14 cellular contexts compared by ENCODE assay signal in genomic region chr10:59898125-59898835, GRCh38. TPM values are rescaled to one million over a fixed set of nuclear protein-coding genes. Genes with fewer than 3 reads are reported as not detected.
DNase-seq lines count a peak whose midpoint lies in the region; ATAC-seq and TF ChIP-seq lines count a peak whose summit lies in the region.
"Had no signal": no experiment of that assay in that cellular context is flagged by ENCODE, and none has a peak within 500 bp of the region (broad histone marks: within the 10 kb centered on the region; RNA-seq: fewer than 3 reads in every experiment).

No MANE protein-coding gene starts in this region.

- H3K4me3 Mint-ChIP-seq in activated T-cell treated with anti-CD3 and anti-CD28 coated beads, Interleukin-2, amount 50 U/mL, for 72 hours = peak overlapping the region in 1 of 2 donors; percentile 40
- no peak overlapping the region for H3K4me3 Mint-ChIP-seq in effector memory CD8-positive, alpha-beta T cell
- H3K4me3 Mint-ChIP-seq in type B pancreatic cell (no peak overlapping the region), nephron progenitor cell (no peak overlapping the region)
- no peak overlapping the region for H3K4me3 Mint-ChIP-seq in CD4-positive, alpha-beta memory T cell
- H3K4me3 Mint-ChIP-seq: CD4-positive, alpha-beta T cell had no signal

- peaks cover 93% of the 10 kb centered on the region for H3K4me1 ChIP-seq in muscle layer of colon (ENCODE audit: insufficient read depth, low read length)
- H3K4me1 ChIP-seq in CD4-positive, alpha-beta memory T cell (ENCODE audit: insufficient read depth, low read length) = peaks cover 24% of the 10 kb centered on the region

- no peak for ATAC-seq in activated T-cell treated with anti-CD3 and anti-CD28 coated beads, Interleukin-2, amount 50 U/mL, for 72 hours (replicated peaks in 1 of 2)
- ATAC-seq in effector memory CD8-positive, alpha-beta T cell (replicated peaks) = no peak
- ATAC-seq in HG03095 (IDR thresholded peaks at IDR 0.05; ENCODE audit: unreplicated experiment) = no peak

- H3K36me3 Mint-ChIP-seq in activated T-cell treated with anti-CD3 and anti-CD28 coated beads, Interleukin-2, amount 50 U/mL, for 72 hours (ENCODE audit: insufficient read depth in 2 of 2) = peaks cover 20 to 25% of the 10 kb centered on the region in 2 donors
- H3K36me3 Mint-ChIP-seq in effector memory CD8-positive, alpha-beta T cell (ENCODE audit: insufficient read depth) = no peaks in the 10 kb centered on the region
- H3K36me3 Mint-ChIP-seq in type B pancreatic cell (peaks cover 22% of the 10 kb centered on the region), nephron progenitor cell (ENCODE audit: low read depth) (peaks cover 13% of the 10 kb centered on the region)
- H3K36me3 Mint-ChIP-seq in CD4-positive, alpha-beta memory T cell = peaks cover 0 to 5% of the 10 kb centered on the region in 2 donors

- peaks cover 5% of the 10 kb centered on the region for H3K36me3 ChIP-seq in muscle layer of colon (ENCODE audit: insufficient read depth, low read length)
- H3K36me3 ChIP-seq in CD4-positive, alpha-beta memory T cell (ENCODE audit: insufficient read depth, low read length) = no peaks in the 10 kb centered on the region

- H3K27me3 ChIP-seq in muscle layer of colon (ENCODE audit: control insufficient read depth in 1 of 2, insufficient read depth in 2 of 2, low read length in 2 of 2) = no peaks in the 10 kb centered on the region
- H3K27me3 ChIP-seq in CD4-positive, alpha-beta memory T cell (ENCODE audit: insufficient read depth, low read length) = no peaks in the 10 kb centered on the region

- H3K4me3 ChIP-seq in muscle layer of colon (ENCODE audit: low read depth in 1 of 2, low read length in 2 of 2) = no peak overlapping the region
- no peak overlapping the region for H3K4me3 ChIP-seq in CD4-positive, alpha-beta memory T cell (ENCODE audit: low read length in 2 of 2)

- DNase-seq in activated T-cell treated with anti-CD3 and anti-CD28 coated beads, Interleukin-2, amount 50 U/mL, for 72 hours = no peak
- no peak for DNase-seq in activated T-cell treated with anti-CD3 and anti-CD28 coated beads, Interleukin-2, amount 50 U/mL, for 48 hours
- DNase-seq in effector memory CD8-positive, alpha-beta T cell = no peak
- DNase-seq in type B pancreatic cell (ENCODE audit: extremely low spot score, unreplicated experiment) = no peak
- DNase-seq in CD4-positive, alpha-beta memory T cell = no peak
- DNase-seq in nephron progenitor cell = no peak
- DNase-seq: activated CD4-positive, CD25-positive, alpha-beta regulatory T cell treated with anti-CD3 and anti-CD28 coated beads, Interleukin-2, amount 50 U/mL, for 72 hours; CD4-positive, alpha-beta T cell; EL; NCI-H1436 treated with DMSO at 0.1 percent for 48 hours; NCI-H748 treated with DMSO at 0.1 percent for 48 hours had no signal

- peak overlapping the region; percentile 58 for H3K27ac Mint-ChIP-seq in activated T-cell treated with anti-CD3 and anti-CD28 coated beads, Interleukin-2, amount 50 U/mL, for 72 hours
- H3K27ac Mint-ChIP-seq in effector memory CD8-positive, alpha-beta T cell = peak overlapping the region; percentile 23 to 77
- H3K27ac Mint-ChIP-seq in type B pancreatic cell = peak overlapping the region; percentile 40
- H3K27ac Mint-ChIP-seq in CD4-positive, alpha-beta memory T cell = no peak overlapping the region
- H3K27ac Mint-ChIP-seq in nephron progenitor cell = no peak overlapping the region
- H3K27ac Mint-ChIP-seq: CD4-positive, alpha-beta T cell had no signal

- no peak overlapping the region for H3K9ac ChIP-seq in muscle layer of colon (ENCODE audit: low read length)

- H3K27ac ChIP-seq in muscle layer of colon (ENCODE audit: low read depth, low read length) = peak overlapping the region; percentile 69
- no peak overlapping the region for H3K27ac ChIP-seq in CD4-positive, alpha-beta memory T cell (ENCODE audit: low read depth, low read length)
- H3K27ac ChIP-seq: RWPE1 had no signal

- H3K9me3 Mint-ChIP-seq in activated T-cell treated with anti-CD3 and anti-CD28 coated beads, Interleukin-2, amount 50 U/mL, for 72 hours = no peaks in the 10 kb centered on the region
- no peaks in the 10 kb centered on the region for H3K9me3 Mint-ChIP-seq in effector memory CD8-positive, alpha-beta T cell
- no peaks in the 10 kb centered on the region for H3K9me3 Mint-ChIP-seq in type B pancreatic cell
- H3K9me3 Mint-ChIP-seq in CD4-positive, alpha-beta memory T cell = no peaks in the 10 kb centered on the region
- H3K9me3 Mint-ChIP-seq in nephron progenitor cell = no peaks in the 10 kb centered on the region
- H3K9me3 Mint-ChIP-seq: CD4-positive, alpha-beta T cell had no signal

- no peaks in the 10 kb centered on the region for H3K27me3 Mint-ChIP-seq in activated T-cell treated with anti-CD3 and anti-CD28 coated beads, Interleukin-2, amount 50 U/mL, for 72 hours (ENCODE audit: low read depth)
- H3K27me3 Mint-ChIP-seq in effector memory CD8-positive, alpha-beta T cell = no peaks in the 10 kb centered on the region
- H3K27me3 Mint-ChIP-seq in type B pancreatic cell = no peaks in the 10 kb centered on the region
- H3K27me3 Mint-ChIP-seq in CD4-positive, alpha-beta memory T cell = no peaks in the 10 kb centered on the region
- H3K27me3 Mint-ChIP-seq in nephron progenitor cell (ENCODE audit: low read depth, poor library complexity) = no peaks in the 10 kb centered on the region
- H3K27me3 Mint-ChIP-seq: CD4-positive, alpha-beta T cell had no signal

- intact Hi-C loops in CD4-positive, alpha-beta memory T cell (cut with micrococcal nuclease) = no loop called here

- no peaks in the 10 kb centered on the region for H3K9me3 ChIP-seq in muscle layer of colon (ENCODE audit: low read length)
- no peaks in the 10 kb centered on the region for H3K9me3 ChIP-seq in CD4-positive, alpha-beta memory T cell (ENCODE audit: control insufficient read depth in 1 of 2, low read length in 2 of 2)

- POLR2A ChIA-PET in CD4-positive, alpha-beta memory T cell (lab: Charles Lee; ENCODE audit: partially characterized antibody) = interaction anchor here (1.1 kb wide), 1 partner anchor 8 kb away, joined by 3 read pairs; the partner anchor contains the start of gene CCDC6

- peaks cover 78% of the 10 kb centered on the region for H3K4me1 Mint-ChIP-seq in activated T-cell treated with anti-CD3 and anti-CD28 coated beads, Interleukin-2, amount 50 U/mL, for 72 hours (ENCODE audit: low read depth)
- peaks cover 46 to 60% of the 10 kb centered on the region in 2 donors for H3K4me1 Mint-ChIP-seq in effector memory CD8-positive, alpha-beta T cell (ENCODE audit: low read depth in 2 of 2)
- peaks cover 69% of the 10 kb centered on the region for H3K4me1 Mint-ChIP-seq in type B pancreatic cell (ENCODE audit: unreplicated experiment)
- peaks cover 55 to 83% (median 62%) of the 10 kb centered on the region in 4 donors for H3K4me1 Mint-ChIP-seq in CD4-positive, alpha-beta memory T cell
- peaks cover 54% of the 10 kb centered on the region for H3K4me1 Mint-ChIP-seq in nephron progenitor cell

- TF ChIP-seq CTCF in type B pancreatic cell (conservative IDR thresholded peaks at IDR 0.05) (no peak), nephron progenitor cell (IDR thresholded peaks at IDR 0.05) (no peak)

- CTCF ChIA-PET in CD4-positive, alpha-beta memory T cell (lab: Charles Lee; ENCODE audit: partially characterized antibody) = interaction anchor here (1.6 kb wide), 1 partner anchor 8 kb away, joined by 6 read pairs; the partner anchor contains the start of gene CCDC6

RNA-seq across cellular contexts. Expression of gene CCDC6, which starts 8.1 kb away (rescaled TPM):
- total RNA-seq in activated T-cell treated with anti-CD3 and anti-CD28 coated beads, Interleukin-2, amount 50 U/mL, for 72 hours = 100 to 1,000 TPM in 1 of 2 donors, 10 to 100 TPM in 1; 77.7 to 107 TPM
- 55.4 and 75.1 TPM in 2 replicates for total RNA-seq in type B pancreatic cell (ENCODE audit: low replicate concordance)
- total RNA-seq in CD4-positive, alpha-beta memory T cell = 10 to 100 TPM; 20.9 to 22.5 TPM
- 1 to 10 TPM; 4.4 to 6.1 TPM for polyA plus RNA-seq in CD4-positive, alpha-beta memory T cell

Comparison
In these comparisons a context has a peak if more than half of its experiments do, and no peak if none do; other contexts are left out.
1. H3K27ac Mint-ChIP-seq: peak in activated T-cell treated with anti-CD3 and anti-CD28 coated beads, Interleukin-2, amount 50 U/mL, for 72 hours (single experiment), effector memory CD8-positive, alpha-beta T cell (2 of 2) and type B pancreatic cell (single experiment); none in CD4-positive, alpha-beta memory T cell (0 of 7) and nephron progenitor cell (single experiment).